ENCODE assay signal across 8 cellular contexts in the genomic region with DNA sequence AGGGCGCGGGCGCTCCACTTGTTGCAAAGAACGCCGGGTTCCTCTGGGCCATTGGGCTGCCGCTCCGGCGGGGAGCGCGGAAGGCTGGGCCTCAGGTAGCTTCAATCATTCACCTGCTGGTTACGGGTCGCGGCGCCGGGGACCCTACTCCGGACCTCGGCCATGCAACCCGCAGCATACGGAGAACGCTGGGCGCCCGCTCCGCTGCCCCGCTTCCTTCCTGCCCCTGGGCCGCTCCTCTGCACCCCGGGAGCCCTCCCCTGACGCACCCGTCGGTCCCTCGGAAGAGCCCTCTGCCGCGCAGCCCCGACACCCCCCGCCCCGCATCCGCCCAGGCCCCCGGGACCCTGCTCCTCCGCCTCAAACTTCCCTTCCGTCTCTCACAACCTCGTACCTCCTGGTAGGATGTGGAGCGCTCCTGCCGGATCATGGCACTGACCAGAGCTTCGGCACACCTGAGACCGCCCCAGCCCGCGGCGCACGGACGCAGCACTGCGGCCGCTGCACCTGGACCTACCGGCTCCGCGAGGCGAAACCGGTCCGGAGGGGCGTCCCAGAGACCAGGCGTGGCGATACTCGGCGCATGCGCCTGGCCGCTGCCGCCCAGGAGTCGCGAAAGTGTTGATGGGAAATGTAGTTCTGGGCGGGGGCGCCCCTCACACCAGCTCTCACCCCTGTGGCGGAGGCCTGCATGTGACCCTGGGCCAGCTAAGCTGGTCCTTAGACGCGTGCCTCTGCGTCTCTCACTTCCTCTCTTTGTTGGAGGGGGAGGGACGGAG. TPM values are rescaled to one million over a fixed set of nuclear protein-coding genes. Genes with fewer than 3 reads are reported as not detected.
DNase-seq lines count a peak whose midpoint lies in the region; ATAC-seq, FAIRE-seq and TF ChIP-seq lines count a peak whose summit lies in the region.

A gene (minus strand): TSS at position 559 of the 779 bp plus-strand sequence. CDS start 129 bp downstream, at position 430.

- H3K27ac Mint-ChIP-seq in T-cell (peak within 1 kb of the TSS; percentile 89 to 93), progenitor cell of endocrine pancreas (peak within 1 kb of the TSS; percentile 97)

- ATAC-seq in HG02759 (IDR thresholded peaks at IDR 0.05; ENCODE audit: unreplicated experiment), result peak; percentile 97
- peak; percentile 85 to 92 (median 89) for ATAC-seq in T-cell (replicated peaks in 1 of 4)
- ATAC-seq in left cardiac atrium, result peak; percentile 97 to 99

- H3K4me3 ChIP-seq in adrenal gland, result peak within 1 kb of the TSS; percentile 38 to 89 (median 74)

- peak; percentile 93 for DNase-seq in GM12891 (ENCODE audit: insufficient read length, low spot score)
- peak; percentile 73 to 97 (median 92) for DNase-seq in NCI-H1417 (lab: John Stamatoyannopoulos, UW)
- DNase-seq in T-cell, result peak; percentile 72 to 89 (median 82)
- peak; percentile 84 to 93 (median 87) for DNase-seq in adrenal gland
- DNase-seq in left cardiac atrium, result peak; percentile 93
- peak; percentile 92 for DNase-seq in progenitor cell of endocrine pancreas (ENCODE audit: low spot score, unreplicated experiment)
- peak; percentile 88 for DNase-seq in ureter (ENCODE audit: low spot score)

- H3K36me3 ChIP-seq in adrenal gland (replicated peaks in 1 of 2), result peaks cover 0 to 4% of the 10 kb centered on the region in 2 donors

- H3K4me1 Mint-ChIP-seq in T-cell (peaks cover 31 to 44% (median 40%) of the 10 kb centered on the region in 3 donors), progenitor cell of endocrine pancreas (ENCODE audit: low read depth) (peaks cover 16% of the 10 kb centered on the region)

- no peaks in the 10 kb centered on the region for H3K27me3 Mint-ChIP-seq in T-cell
- H3K27me3 Mint-ChIP-seq in progenitor cell of endocrine pancreas, result no peaks in the 10 kb centered on the region

- peak within 1 kb of the TSS; percentile 99 for H3K4me3 Mint-ChIP-seq in T-cell
- peak within 1 kb of the TSS; percentile 100 for H3K4me3 Mint-ChIP-seq in progenitor cell of endocrine pancreas (ENCODE audit: low read depth)

- no peaks in the 10 kb centered on the region for H3K9me3 Mint-ChIP-seq in T-cell
- H3K9me3 Mint-ChIP-seq in progenitor cell of endocrine pancreas (ENCODE audit: low read depth), result no peaks in the 10 kb centered on the region

- peaks cover 0 to 7% of the 10 kb centered on the region in 2 donors for H3K4me1 ChIP-seq in adrenal gland (replicated peaks in 1 of 2)

- H3K27me3 ChIP-seq in adrenal gland, result no peaks in the 10 kb centered on the region

- POLR2A ChIA-PET in T-cell (lab: Charles Lee), result no interaction called here

- peak within 1 kb of the TSS in 3 of 5 donors; percentile 16 to 31 (median 27) for H3K27ac ChIP-seq in adrenal gland

- H3K9me3 ChIP-seq in adrenal gland (replicated peaks in 1 of 3), result no peaks in the 10 kb centered on the region

- intact Hi-C loops in adrenal gland (cut with DNase I) (no loop called here), left cardiac atrium (cut with DNase I) (no loop called here)

- TF ChIP-seq CTCF in adrenal gland (IDR thresholded peaks at IDR 0.05) (peak in 1 of 6 experiments; percentile 23), progenitor cell of endocrine pancreas (IDR thresholded peaks at IDR 0.05; ENCODE audit: unreplicated experiment) (peak; percentile 36)

- peak; percentile 97 for FAIRE-seq in GM12891 (lab: Jason Lieb, UNC)

- 1 to 2% (median 1%) methylated on average over 28 to 74 of the region's 74 CpGs for WGBS in adrenal gland, 4 donors

- CTCF ChIA-PET in T-cell (lab: Charles Lee), result interaction anchor here (1.0 to 1.5 kb wide), 2 partner anchors 41 to 379 kb away, joined by 5 to 7 read pairs; a partner anchor contains a TSS

- H3K36me3 Mint-ChIP-seq in T-cell (peaks cover 27% of the 10 kb centered on the region), progenitor cell of endocrine pancreas (ENCODE audit: insufficient read depth) (peaks cover 11% of the 10 kb centered on the region)

- TF ChIP-seq POLR2A in GM12891 (IDR thresholded peaks at IDR 0.05; ENCODE audit: low read depth, low read length) (peak; percentile 81), adrenal gland (IDR thresholded peaks at IDR 0.05) (peak in 1 of 2 donors; percentile 20)

TF ChIP-seq in GM12891, 5 proteins besides CTCF, POLR2A, EP300 and RAD21:
- TF ChIP-seq SPI1 (IDR thresholded peaks at IDR 0.05; ENCODE audit: low read depth, low read length), result peak; percentile 100
- 0 out of 2 replicates have a peak, but pooled peaks have one; percentile 44 for TF ChIP-seq TAF1 (IDR thresholded peaks at IDR 0.05; ENCODE audit: low read depth, low read length)
- TF ChIP-seq PAX5 (IDR thresholded peaks at IDR 0.05; ENCODE audit: insufficient read depth, low read length, severe bottlenecking), result no peak
- TF ChIP-seq POU2F2 (IDR thresholded peaks at IDR 0.05; ENCODE audit: low read depth, low read length), result peak; percentile 73; the same call in 1 of the 2 replicates
- TF ChIP-seq POLR2AphosphoS5 (IDR thresholded peaks at IDR 0.05; ENCODE audit: low read depth, low read length), result peak; percentile 82

RNA-seq across cellular contexts. Expression of the gene that starts here (rescaled TPM):
- 8.0 TPM for polyA plus RNA-seq in GM12891 (2012; ENCODE audit: low read depth, missing spikeins)
- total RNA-seq in T-cell (10 to 100 TPM in 3 of 5 donors, 1 to 10 TPM in 2; 5.5 to 16.4 (median 11.1) TPM), adrenal gland (1 to 10 TPM; 2.4 to 7.6 (median 6.0) TPM), left cardiac atrium (1 to 10 TPM; 3.3 to 3.4 TPM), progenitor cell of endocrine pancreas (24.5 and 25.1 TPM in 2 replicates), ureter (4.5 TPM)
- 1 to 10 TPM; 1.9 to 4.1 (median 1.9) TPM for polyA plus RNA-seq in adrenal gland

Comparison
In these comparisons a context has a peak if more than half of its experiments do, and no peak if none do; other contexts are left out.
1. Peak in every context shown above with its lines: DNase-seq, ATAC-seq, H3K4me3 ChIP-seq and H3K27ac ChIP-seq.